8 cellular contexts compared by ENCODE assay signal in genomic region chr14:104724981-104725771, GRCh38. TPM values are rescaled to one million over a fixed set of nuclear protein-coding genes. Genes with fewer than 3 reads are reported as not detected.
DNase-seq lines count a peak whose midpoint lies in the region; ATAC-seq and TF ChIP-seq lines count a peak whose summit lies in the region.

No MANE protein-coding gene starts in this region.

- no peak for TF ChIP-seq EP300 in SK-N-SH (IDR thresholded peaks at IDR 0.05; ENCODE audit: borderline replicate concordance in 1 of 2, low read depth in 1 of 2, low read length in 1 of 2)

- H3K27ac ChIP-seq in SK-N-SH (ENCODE audit: low read depth in 2 of 2, low read length in 1 of 2): peak overlapping the region in 1 of 2 experiments; percentile 80; a peak in 1 of 4 replicates

- POLR2A ChIA-PET in SK-N-SH (lab: Yijun Ruan, JAX): no interaction called here

- no peaks in the 10 kb centered on the region for H3F3A ChIP-seq in SK-N-SH (replicated peaks; ENCODE audit: insufficient read depth)

- H3K36me3 ChIP-seq in SK-N-SH (replicated peaks in 1 of 2; ENCODE audit: control insufficient read depth in 1 of 2, insufficient read depth in 2 of 2, low read length in 1 of 2): peaks cover 0 to 4% of the 10 kb centered on the region in 2 experiments

- no peaks in the 10 kb centered on the region for H3K36me3 Mint-ChIP-seq in natural killer cell

- WGBS in SK-N-SH (ENCODE audit: low lambda C conversion rate): 46% methylated on average over 8 of the region's 24 CpGs

- peak overlapping the region; percentile 57; the same call in 1 of the 2 replicates for H3K9ac ChIP-seq in SK-N-SH

- H3K27me3 Mint-ChIP-seq in natural killer cell (ENCODE audit: low read depth in 2 of 2): peaks cover 0 to 5% of the 10 kb centered on the region in 2 donors

- TF ChIP-seq CTCF in SK-N-SH (IDR thresholded peaks at IDR 0.05) (peak; percentile 35), fibroblast of mammary gland (conservative IDR thresholded peaks at IDR 0.05; ENCODE audit: control insufficient read depth, insufficient read depth, low read depth, low read length) (peak; percentile 33), natural killer cell (IDR thresholded peaks at IDR 0.05) (no peak)

- intact Hi-C loops in natural killer cell (cut with micrococcal nuclease): loop anchor here (1.0 kb wide), 1 partner anchor 28 kb away; the partner anchor contains the start of gene SIVA1

- DNase-seq in NCI-H2196 (lab: John Stamatoyannopoulos, UW; ENCODE audit: unreplicated experiment) (peak; percentile 3), NCI-H2196 treated with DMSO at 0.1 percent for 48 hours (lab: John Stamatoyannopoulos, UW; ENCODE audit: unreplicated experiment) (no peak), SK-N-SH (peak; percentile 84), fibroblast of mammary gland (ENCODE audit: low read depth) (peak; percentile 28), natural killer cell (no peak), GM19240 (ENCODE audit: insufficient read length, low spot score) (no peak), inferior parietal cortex (ENCODE audit: extremely low spot score) (no peak)

- no peak overlapping the region for H2AFZ ChIP-seq in SK-N-SH (ENCODE audit: low read depth)

- peaks cover 0 to 27% of the 10 kb centered on the region in 2 experiments; a peak in 2 of 4 replicates for H3K4me1 ChIP-seq in SK-N-SH (ENCODE audit: control insufficient read depth in 1 of 2, insufficient read depth in 2 of 2, low read depth in 1 of 2, low read length in 1 of 2)

- H3K9me3 ChIP-seq in SK-N-SH: no peaks in the 10 kb centered on the region

- H3K4me2 ChIP-seq in SK-N-SH: peak overlapping the region; percentile 81

- peak overlapping the region; percentile 61 for H3K4me3 Mint-ChIP-seq in natural killer cell

- no peak overlapping the region for H3K27ac Mint-ChIP-seq in natural killer cell

- no peaks in the 10 kb centered on the region for H3K79me2 ChIP-seq in SK-N-SH (ENCODE audit: insufficient read depth)

- no peaks in the 10 kb centered on the region for H3K9me2 ChIP-seq in SK-N-SH

- ATAC-seq in natural killer cell (no peak), GM19328 (IDR thresholded peaks at IDR 0.05; ENCODE audit: unreplicated experiment) (no peak)

- H3K4me1 Mint-ChIP-seq in natural killer cell: peaks cover 0 to 14% of the 10 kb centered on the region in 2 donors

- no peak for TF ChIP-seq RAD21 in SK-N-SH (IDR thresholded peaks at IDR 0.05; ENCODE audit: low read length)

- H3K4me3 ChIP-seq in SK-N-SH (ENCODE audit: low read depth in 2 of 2, low read length in 1 of 2): peak overlapping the region; percentile 60 to 69
- no peak overlapping the region for H3K4me3 ChIP-seq in fibroblast of mammary gland (ENCODE audit: control insufficient read depth, low read depth, low read length)

- CTCF ChIA-PET in SK-N-SH (lab: Yijun Ruan, JAX): interaction anchor here (0.6 to 3.8 kb wide), 16 partner anchors 9 to 641 kb away, joined by 3 to 23 read pairs (median 3); partner anchors contain the start of gene SIVA1

- peaks cover 11% of the 10 kb centered on the region; the same call in 1 of the 2 replicates for H4K20me1 ChIP-seq in SK-N-SH (ENCODE audit: insufficient read depth)

- no peaks in the 10 kb centered on the region for H3K9me3 Mint-ChIP-seq in natural killer cell

- H3K27me3 ChIP-seq in SK-N-SH (ENCODE audit: insufficient read depth): no peaks in the 10 kb centered on the region

TF ChIP-seq in SK-N-SH, 30 proteins besides CTCF, POLR2A, EP300 and RAD21:
- TF ChIP-seq RXRA (IDR thresholded peaks at IDR 0.05; ENCODE audit: borderline replicate concordance, low read depth) (no peak), TAF1 (IDR thresholded peaks at IDR 0.05; ENCODE audit: borderline replicate concordance, low read depth, low read length) (no peak), FOXJ3 (CRISPR knock-in tag; IDR thresholded peaks at IDR 0.05) (no peak), TCF12 (IDR thresholded peaks at IDR 0.05) (no peak), JUND (IDR thresholded peaks at IDR 0.05) (no peak)

RNA-seq across cellular contexts. Expression of gene ADSS1, which starts 1.1 kb away (rescaled TPM):
- 11.8 and 14.3 TPM in 2 replicates for polyA plus RNA-seq in SK-N-SH (2012; rRNA removed)
- polyA plus RNA-seq in SK-N-SH (2012; cell fraction: cytosol; rRNA removed): 11.0 and 11.2 TPM in 2 replicates
- 44.6 and 48.8 TPM in 2 replicates for polyA plus RNA-seq in SK-N-SH (2012; cell fraction: nucleus; rRNA removed)
- 1 to 10 TPM; 2.1 to 2.7 (median 2.5) TPM for total RNA-seq in natural killer cell

RNA-seq across cellular contexts. Expression of gene SIVA1, which starts 27.8 kb away (rescaled TPM):
- polyA plus RNA-seq in SK-N-SH (2012; rRNA removed): 122 and 137 TPM in 2 replicates
- polyA plus RNA-seq in SK-N-SH (2012; cell fraction: cytosol; rRNA removed): 57.2 and 97.8 TPM in 2 replicates
- 109 and 142 TPM in 2 replicates for polyA plus RNA-seq in SK-N-SH (2012; cell fraction: nucleus; rRNA removed)
- total RNA-seq in natural killer cell: 10 to 100 TPM; 59.7 to 74.8 (median 59.8) TPM

RNA-seq across cellular contexts. Expression of gene INF2, which starts 35.8 kb away (rescaled TPM):
- polyA plus RNA-seq in SK-N-SH (2012; rRNA removed): 20.1 and 32.5 TPM in 2 replicates
- polyA plus RNA-seq in SK-N-SH (2012; cell fraction: cytosol; rRNA removed): 15.4 and 20.2 TPM in 2 replicates
- 97.9 and 115 TPM in 2 replicates for polyA plus RNA-seq in SK-N-SH (2012; cell fraction: nucleus; rRNA removed)
- total RNA-seq in natural killer cell: 10 to 100 TPM; 12.7 to 21.9 (median 15.3) TPM

Comparison
In these comparisons a context has a peak if more than half of its experiments do, and no peak if none do; other contexts are left out.
1. DNase-seq: peak in NCI-H2196 (single experiment), SK-N-SH (single experiment) and fibroblast of mammary gland (single experiment); none in NCI-H2196 treated with DMSO at 0.1 percent for 48 hours (single experiment), natural killer cell (single experiment), GM19240 (single experiment) and inferior parietal cortex (single experiment).